Comparison of ENCODE assay signal across 15 cellular contexts in the genomic region with DNA sequence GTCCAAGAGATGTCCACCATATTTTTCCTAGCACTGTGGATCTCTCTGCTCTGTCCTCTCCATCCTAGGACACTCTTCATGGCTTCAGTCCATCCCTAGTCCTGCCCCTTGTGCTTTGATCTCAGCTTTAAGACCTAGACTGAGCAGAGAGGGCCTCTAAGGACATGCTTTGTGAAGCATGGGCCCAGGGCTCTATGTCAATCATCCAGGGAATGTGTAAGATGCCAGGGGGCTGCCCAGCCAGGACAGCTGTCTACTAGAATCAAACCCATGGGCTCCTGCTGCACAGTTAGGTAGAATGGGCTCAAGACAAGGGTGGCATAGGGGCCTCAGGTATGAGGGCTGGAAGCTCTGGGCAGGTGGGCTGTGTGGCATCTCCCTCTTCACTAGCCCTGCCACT. TPM values are rescaled to one million over a fixed set of nuclear protein-coding genes. Genes with fewer than 3 reads are reported as not detected.
A peak's percentile ranks its signal among the peaks of the same experiment; 100 is the strongest.
DNase-seq lines count a peak whose midpoint lies in the region; ATAC-seq, FAIRE-seq and TF ChIP-seq lines count a peak whose summit lies in the region.
"Had no signal": no experiment of that assay in that cellular context is flagged by ENCODE, and none has a peak within 500 bp of the region (broad histone marks: within the 10 kb centered on the region; RNA-seq: fewer than 3 reads in every experiment).

No MANE protein-coding gene starts in this region.

- H3K9me1 ChIP-seq in keratinocyte (ENCODE audit: control insufficient read depth, extremely low read depth, insufficient read depth, low read length) = peaks cover 3% of the 10 kb centered on the region

- H3K27ac Mint-ChIP-seq in activated CD8-positive, alpha-beta T cell treated with anti-CD3 and anti-CD28 coated beads, Interleukin-2, amount 10 ng/mL, durations not matched to agents 7 days and 5 days = peak overlapping the region; percentile 11
- H3K27ac Mint-ChIP-seq in activated CD8-positive, alpha-beta T cell treated with anti-CD3 and anti-CD28 coated beads for 36 hours = no peak overlapping the region

- H3K4me2 ChIP-seq in keratinocyte (ENCODE audit: control insufficient read depth, extremely low read depth, insufficient read depth, low read depth, low read length) = peak overlapping the region; percentile 70

- H3K4me1 Mint-ChIP-seq in activated CD8-positive, alpha-beta T cell treated with anti-CD3 and anti-CD28 coated beads, Interleukin-2, amount 10 ng/mL, durations not matched to agents 7 days and 5 days (ENCODE audit: low read depth) = peaks cover 7% of the 10 kb centered on the region
- H3K4me1 Mint-ChIP-seq in activated CD8-positive, alpha-beta T cell treated with anti-CD3 and anti-CD28 coated beads for 36 hours (ENCODE audit: low read depth) = peaks cover 52% of the 10 kb centered on the region

- no peaks in the 10 kb centered on the region for H3K9me3 Mint-ChIP-seq in activated CD8-positive, alpha-beta T cell treated with anti-CD3 and anti-CD28 coated beads, Interleukin-2, amount 10 ng/mL, durations not matched to agents 7 days and 5 days (ENCODE audit: insufficient read depth)
- no peaks in the 10 kb centered on the region for H3K9me3 Mint-ChIP-seq in activated CD8-positive, alpha-beta T cell treated with anti-CD3 and anti-CD28 coated beads for 36 hours

- FAIRE-seq in keratinocyte (lab: Jason Lieb, UNC) = no peak
- FAIRE-seq: endometrium had no signal

- no peaks in the 10 kb centered on the region for H3K27me3 Mint-ChIP-seq in activated CD8-positive, alpha-beta T cell treated with anti-CD3 and anti-CD28 coated beads, Interleukin-2, amount 10 ng/mL, durations not matched to agents 7 days and 5 days (ENCODE audit: low read depth)
- H3K27me3 Mint-ChIP-seq in activated CD8-positive, alpha-beta T cell treated with anti-CD3 and anti-CD28 coated beads for 36 hours = no peaks in the 10 kb centered on the region

- H3K9me3 ChIP-seq in SK-N-MC (ENCODE audit: low read depth, low read length) (no peaks in the 10 kb centered on the region), keratinocyte (ENCODE audit: control insufficient read depth, low read depth, low read length) (no peaks in the 10 kb centered on the region), upper lobe of left lung (no peaks in the 10 kb centered on the region)
- H3K9me3 ChIP-seq: gastroesophageal sphincter had no signal

- no peak for TF ChIP-seq POLR2A in upper lobe of left lung (IDR thresholded peaks at IDR 0.05)

- peaks cover 43% of the 10 kb centered on the region for H3K79me2 ChIP-seq in keratinocyte (ENCODE audit: control insufficient read depth, insufficient read depth, low read length)

- no peak overlapping the region for H3K27ac ChIP-seq in SK-N-MC
- H3K27ac ChIP-seq in keratinocyte (ENCODE audit: control insufficient read depth, insufficient read depth, low read length) = peak overlapping the region; percentile 32
- peak overlapping the region in 2 of 4 donors; percentile 7 to 31 for H3K27ac ChIP-seq in upper lobe of left lung
- H3K27ac ChIP-seq: cardiac muscle cell, gastroesophageal sphincter had no signal

- H4K20me1 ChIP-seq in keratinocyte (ENCODE audit: control insufficient read depth, extremely low read depth, insufficient read depth, low read length) = peaks cover 5% of the 10 kb centered on the region

- TF ChIP-seq EP300 in upper lobe of left lung (IDR thresholded peaks at IDR 0.05) = no peak

- H3K27me3 ChIP-seq in keratinocyte (ENCODE audit: control insufficient read depth, extremely low read depth, insufficient read depth, low read length) (no peaks in the 10 kb centered on the region), upper lobe of left lung (no peaks in the 10 kb centered on the region)
- H3K27me3 ChIP-seq: cardiac muscle cell, gastroesophageal sphincter had no signal

- CTCF ChIA-PET in activated CD8-positive, alpha-beta T cell treated with anti-CD3 and anti-CD28 coated beads, Interleukin-2, amount 10 ng/mL, durations not matched to agents 7 days and 5 days (lab: Charles Lee) = interaction anchor here (0.9 kb wide), 1 partner anchor 101 kb away, joined by 3 read pairs; no protein-coding TSS in a partner anchor
- CTCF ChIA-PET in activated CD8-positive, alpha-beta T cell treated with anti-CD3 and anti-CD28 coated beads for 36 hours (lab: Charles Lee) = no interaction called here

- no peak for DNase-seq in activated CD8-positive, alpha-beta T cell treated with anti-CD3 and anti-CD28 coated beads, Interleukin-2, amount 10 ng/mL, durations not matched to agents 7 days and 5 days
- no peak for DNase-seq in activated CD8-positive, alpha-beta T cell treated with anti-CD3 and anti-CD28 coated beads for 36 hours
- DNase-seq in SK-N-MC (ENCODE audit: low read depth, low spot score) (no peak), keratinocyte (ENCODE audit: low read depth, low spot score) (no peak), upper lobe of left lung (no peak), D341Med (ENCODE audit: low spot score) (no peak)
- DNase-seq in stimulated activated CD8-positive, alpha-beta memory T cell treated with anti-CD3 and anti-CD28 coated beads, Interleukin-4, amount 100 ng/mL, for 48 hours = peak; percentile 17
- DNase-seq: activated naive CD4-positive, alpha-beta T cell treated with anti-CD3 and anti-CD28 coated beads, Interleukin-2, amount 50 U/mL, for 16 hours; GF-D8; NCI-H1694 had no signal

- no peak overlapping the region for H2AFZ ChIP-seq in keratinocyte (ENCODE audit: control insufficient read depth, low read length)

- ATAC-seq in activated CD8-positive, alpha-beta T cell treated with anti-CD3 and anti-CD28 coated beads, Interleukin-2, amount 10 ng/mL, durations not matched to agents 7 days and 5 days = no peak
- ATAC-seq in activated CD8-positive, alpha-beta T cell treated with anti-CD3 and anti-CD28 coated beads for 36 hours = no peak
- ATAC-seq in GM18909 (IDR thresholded peaks at IDR 0.05; ENCODE audit: poor library complexity, unreplicated experiment) (no peak), upper lobe of left lung (ENCODE audit: low FRiP score in 2 of 2) (no peak)
- ATAC-seq: gastroesophageal sphincter, SK-N-SH treated with all-trans-retinoic acid at 6 μM for 48 hours had no signal

- H3K9ac ChIP-seq in SK-N-MC (ENCODE audit: insufficient read length) = no peak overlapping the region
- H3K9ac ChIP-seq in keratinocyte (ENCODE audit: control insufficient read depth, extremely low read depth, insufficient read depth, low read length) = no peak overlapping the region

- peak overlapping the region; percentile 59 for H3K4me3 ChIP-seq in SK-N-MC
- H3K4me3 ChIP-seq in keratinocyte (ENCODE audit: control insufficient read depth in 2 of 3, extremely low read depth in 1 of 3, insufficient read depth in 2 of 3, low read depth in 1 of 3, low read length in 3 of 3) = no peak overlapping the region
- H3K4me3 ChIP-seq in upper lobe of left lung = peak overlapping the region in 1 of 4 donors; percentile 7
- H3K4me3 ChIP-seq: cardiac muscle cell, gastroesophageal sphincter had no signal

- H3K36me3 ChIP-seq in SK-N-MC (ENCODE audit: insufficient read depth, low read length) = peaks cover 3% of the 10 kb centered on the region; the same call in 1 of the 2 replicates
- H3K36me3 ChIP-seq in keratinocyte (ENCODE audit: control insufficient read depth in 2 of 2, extremely low read depth in 1 of 2, insufficient read depth in 2 of 2, low read length in 2 of 2) = peaks cover 2 to 9% of the 10 kb centered on the region in 2 experiments
- H3K36me3 ChIP-seq in upper lobe of left lung = no peaks in the 10 kb centered on the region
- H3K36me3 ChIP-seq: cardiac muscle cell, gastroesophageal sphincter had no signal

- POLR2A ChIA-PET in activated CD8-positive, alpha-beta T cell treated with anti-CD3 and anti-CD28 coated beads, Interleukin-2, amount 10 ng/mL, durations not matched to agents 7 days and 5 days (lab: Charles Lee) = no interaction called here
- POLR2A ChIA-PET in activated CD8-positive, alpha-beta T cell treated with anti-CD3 and anti-CD28 coated beads for 36 hours (lab: Charles Lee) = interaction anchor here (0.8 to 1.2 kb wide), 3 partner anchors 8 to 25 kb away, joined by 3 read pairs; no protein-coding TSS in a partner anchor

- H3K4me1 ChIP-seq in keratinocyte (ENCODE audit: control insufficient read depth, extremely low read depth, insufficient read depth, low read length) (peaks cover 21% of the 10 kb centered on the region), upper lobe of left lung (peaks cover 20 to 30% (median 28%) of the 10 kb centered on the region in 4 donors)

- H3K36me3 Mint-ChIP-seq in activated CD8-positive, alpha-beta T cell treated with anti-CD3 and anti-CD28 coated beads, Interleukin-2, amount 10 ng/mL, durations not matched to agents 7 days and 5 days (ENCODE audit: low read depth) = peaks cover 3% of the 10 kb centered on the region
- H3K36me3 Mint-ChIP-seq in activated CD8-positive, alpha-beta T cell treated with anti-CD3 and anti-CD28 coated beads for 36 hours (ENCODE audit: low read depth) = peaks cover 15% of the 10 kb centered on the region

- H3K4me3 Mint-ChIP-seq in activated CD8-positive, alpha-beta T cell treated with anti-CD3 and anti-CD28 coated beads, Interleukin-2, amount 10 ng/mL, durations not matched to agents 7 days and 5 days = no peak overlapping the region
- no peak overlapping the region for H3K4me3 Mint-ChIP-seq in activated CD8-positive, alpha-beta T cell treated with anti-CD3 and anti-CD28 coated beads for 36 hours

- intact Hi-C loops in activated CD8-positive, alpha-beta T cell treated with anti-CD3 and anti-CD28 coated beads for 36 hours (cut with micrococcal nuclease) = no loop called here

- no peak for TF ChIP-seq CTCF in activated CD8-positive, alpha-beta T cell treated with anti-CD3 and anti-CD28 coated beads for 36 hours (IDR thresholded peaks at IDR 0.05)
- TF ChIP-seq CTCF in keratinocyte (optimal IDR thresholded peaks at IDR 0.05 in 1 of 3, IDR thresholded peaks at IDR 0.05 in 1 of 3, conservative IDR thresholded peaks at IDR 0.05 in 1 of 3; ENCODE audit: extremely low read depth in 1 of 3, insufficient read depth in 2 of 3, low read length in 3 of 3) (no peak), upper lobe of left lung (IDR thresholded peaks at IDR 0.05) (no peak)

- dilution Hi-C loops in keratinocyte (cut with MboI; ENCODE audit: extremely low pct_ligation_motif_present, low sequenced_read_pairs) = no loop called here

RNA-seq across cellular contexts. Expression of a gene that starts 24.9 kb away (rescaled TPM):
- total RNA-seq in activated CD8-positive, alpha-beta T cell treated with anti-CD3 and anti-CD28 coated beads, Interleukin-2, amount 10 ng/mL, durations not matched to agents 7 days and 5 days = 10 to 100 TPM; 20.4 to 20.9 TPM
- total RNA-seq in activated CD8-positive, alpha-beta T cell treated with anti-CD3 and anti-CD28 coated beads for 36 hours = 10 to 100 TPM; 15.5 to 16.4 TPM
- polyA plus RNA-seq in keratinocyte = 1.8 to 3.2 TPM (median 2.9 TPM) in 3 replicates
- polyA plus RNA-seq in keratinocyte (2011; ENCODE audit: low read depth) = 2.4 TPM
- polyA plus RNA-seq in keratinocyte (2011; cell fraction: cytosol; rRNA removed) = 1.1 and 1.5 TPM in 2 replicates
- polyA plus RNA-seq in keratinocyte (2011; cell fraction: nucleus; rRNA removed) = 8.3 and 9.1 TPM in 2 replicates
- polyA plus RNA-seq in keratinocyte (2012; ENCODE audit: low replicate concordance) = 4.1 and 5.9 TPM in 2 replicates
- 3.2 to 15.1 TPM (median 5.7 TPM) in 3 replicates for polyA minus RNA-seq in keratinocyte
- polyA minus RNA-seq in keratinocyte (2011; cell fraction: cytosol; rRNA and poly(A)+ RNA removed) = 2.5 TPM
- polyA minus RNA-seq in keratinocyte (2011; cell fraction: nucleus; rRNA and poly(A)+ RNA removed) = 8.2 and 13.5 TPM in 2 replicates
- 10 to 100 TPM; 17.3 to 53.4 (median 23.6) TPM for total RNA-seq in upper lobe of left lung
